8 cellular contexts compared by ENCODE assay signal in the genomic region with DNA sequence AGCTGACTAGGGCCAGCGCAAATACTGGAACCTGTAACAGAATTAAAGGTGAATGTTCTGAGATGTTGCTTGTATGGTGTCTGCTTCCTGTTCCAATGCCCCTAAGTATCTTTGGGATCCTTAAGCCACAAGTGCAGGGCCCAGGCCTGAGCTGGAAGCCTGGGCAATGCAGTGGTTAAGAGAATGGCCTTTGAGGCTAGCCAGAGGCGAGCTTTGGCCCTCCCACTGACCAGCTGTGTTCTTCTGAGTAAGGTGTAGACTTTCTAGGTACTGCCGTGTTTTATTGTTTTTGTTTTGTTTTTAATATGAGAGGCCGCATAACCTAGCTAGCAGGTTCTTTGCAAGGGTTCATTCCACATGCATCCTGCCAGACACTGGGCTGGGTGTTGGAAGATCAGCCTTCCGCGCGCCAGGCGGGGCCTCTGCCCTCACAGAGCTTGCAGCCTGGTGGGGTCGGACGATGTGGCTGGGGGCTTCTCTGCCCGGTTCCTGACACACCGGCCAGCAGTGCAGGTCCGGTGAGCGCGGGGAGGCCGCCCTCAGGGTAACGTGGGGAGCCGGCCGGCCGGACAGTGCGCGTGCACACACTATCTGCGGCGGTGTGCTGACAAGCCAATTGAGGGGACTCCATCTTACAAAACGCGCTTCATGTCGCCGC. TPM values are rescaled to one million over a fixed set of nuclear protein-coding genes. Genes with fewer than 3 reads are reported as not detected.
DNase-seq lines count a peak whose midpoint lies in the region; ATAC-seq and TF ChIP-seq lines count a peak whose summit lies in the region.

No MANE protein-coding gene starts in this region.

- peak overlapping the region; percentile 31 for H3K4me2 ChIP-seq in GM23248 (ENCODE audit: unreplicated experiment)

- no peak for ATAC-seq in right cardiac atrium
- no peak for ATAC-seq in GM19455 (IDR thresholded peaks at IDR 0.05; ENCODE audit: unreplicated experiment)

- peak overlapping the region; percentile 88 for H3K4me3 ChIP-seq in GM23248
- H3K4me3 ChIP-seq in WERI-Rb-1 (ENCODE audit: low read depth, low read length): peak overlapping the region; percentile 85
- H3K4me3 ChIP-seq in right cardiac atrium (ENCODE audit: low read length): peak overlapping the region; percentile 87
- peak overlapping the region; percentile 68 to 92 (median 80) for H3K4me3 ChIP-seq in skin epidermis

- DNase-seq in GM23248 (no peak), WERI-Rb-1 (peak; percentile 42), right cardiac atrium (no peak), iPS-NIHi11 (ENCODE audit: low spot score) (no peak), dedifferentiated amniotic fluid mesenchymal stem cell (ENCODE audit: extremely low spot score) (no peak), NCI-H510A (lab: John Stamatoyannopoulos, UW) (no peak)

- 36 to 52% methylated on average over 23 to 27 of the region's 28 CpGs for WGBS in GM23248 (ENCODE audit: low coverage in 1 of 2, low lambda C conversion rate in 2 of 2, missing lambda C conversion rate in 2 of 2), 2 experiments
- 26% methylated on average over 28 of the region's 28 CpGs for WGBS in right cardiac atrium

- H3K27ac ChIP-seq in GM23248 (peak overlapping the region; percentile 12; the same call in 1 of the 2 replicates), WERI-Rb-1 (peak overlapping the region; percentile 85), right cardiac atrium (ENCODE audit: low read length) (peak overlapping the region; percentile 80), skin epidermis (peak overlapping the region in 20 of 21 experiments; percentile 89 to 100 (median 96))

- H3K9ac ChIP-seq in GM23248: peak overlapping the region; percentile 84; the same call in 1 of the 2 replicates

- peaks cover 76% of the 10 kb centered on the region for H3K79me2 ChIP-seq in GM23248 (ENCODE audit: insufficient read depth)

- H2AFZ ChIP-seq in GM23248: peak overlapping the region; percentile 61

- 0 out of 2 replicates have a peak, but pooled peaks cover 11% of the 10 kb centered on the region for H3F3A ChIP-seq in GM23248 (ENCODE audit: insufficient read depth)

- TF ChIP-seq CTCF in WERI-Rb-1 (IDR thresholded peaks at IDR 0.05; ENCODE audit: low read depth, low read length): no peak

- H3K4me1 ChIP-seq in GM23248 (ENCODE audit: insufficient read depth) (peaks cover 18% of the 10 kb centered on the region), right cardiac atrium (ENCODE audit: control insufficient read depth, insufficient read depth, low read length) (peaks cover 10% of the 10 kb centered on the region)

- in situ Hi-C loops in GM23248 (cut with MboI): no loop called here

- H3K27me3 ChIP-seq in GM23248 (replicated peaks; ENCODE audit: insufficient read depth): no peaks in the 10 kb centered on the region
- no peaks in the 10 kb centered on the region for H3K27me3 ChIP-seq in WERI-Rb-1 (ENCODE audit: insufficient read depth, low read depth, severe bottlenecking)
- H3K27me3 ChIP-seq in right cardiac atrium (ENCODE audit: control insufficient read depth, insufficient read depth): no peaks in the 10 kb centered on the region

- no peaks in the 10 kb centered on the region for H3K9me3 ChIP-seq in GM23248 (ENCODE audit: low read depth)
- H3K9me3 ChIP-seq in WERI-Rb-1 (ENCODE audit: severe bottlenecking): no peaks in the 10 kb centered on the region
- H3K9me3 ChIP-seq in right cardiac atrium (ENCODE audit: control insufficient read depth, low read length): no peaks in the 10 kb centered on the region

- H3K36me3 ChIP-seq in GM23248 (ENCODE audit: low read depth) (peaks cover 17% of the 10 kb centered on the region), WERI-Rb-1 (peaks cover 80% of the 10 kb centered on the region)

- intact Hi-C loops in right cardiac atrium (cut with DNase I): no loop called here

- H3K9me2 ChIP-seq in GM23248 (ENCODE audit: insufficient read depth): no peaks in the 10 kb centered on the region

- H4K20me1 ChIP-seq in GM23248 (ENCODE audit: insufficient read depth): no peaks in the 10 kb centered on the region

RNA-seq across cellular contexts. Expression of a gene that starts 0.6 kb away (rescaled TPM):
- total RNA-seq in GM23248 (2014; rRNA removed; shearing (Covaris generic)): 29.3 and 30.8 TPM in 2 replicates
- polyA plus RNA-seq in GM23248 (2016; fragmentation: Nextera tagmentation; extraction: Ambion mirVana) (37.0 and 39.3 TPM in 2 replicates), right cardiac atrium (65.0 TPM)
- 10 to 100 TPM; 46.9 to 63.8 (median 54.2) TPM for total RNA-seq in right cardiac atrium

RNA-seq across cellular contexts. Expression of a gene that starts 4.4 kb away (rescaled TPM):
- 19.2 and 22.7 TPM in 2 replicates for total RNA-seq in GM23248 (2014; rRNA removed; shearing (Covaris generic))
- polyA plus RNA-seq in GM23248 (2016; fragmentation: Nextera tagmentation; extraction: Ambion mirVana) (50.1 and 56.9 TPM in 2 replicates), right cardiac atrium (30.2 TPM)
- total RNA-seq in right cardiac atrium: 10 to 100 TPM; 32.4 to 45.5 (median 40.0) TPM

RNA-seq across cellular contexts. Expression of a gene that starts 11.2 kb away (rescaled TPM):
- 8.2 and 8.9 TPM in 2 replicates for total RNA-seq in GM23248 (2014; rRNA removed; shearing (Covaris generic))
- polyA plus RNA-seq in GM23248 (2016; fragmentation: Nextera tagmentation; extraction: Ambion mirVana) (11.1 and 12.0 TPM in 2 replicates), right cardiac atrium (2.2 TPM)
- 1 to 10 TPM; 1.4 to 3.3 (median 2.5) TPM for total RNA-seq in right cardiac atrium

RNA-seq across cellular contexts. Expression of a gene that starts 13.6 kb away (rescaled TPM):
- 0.76 and 2.3 TPM in 2 replicates for total RNA-seq in GM23248 (2014; rRNA removed; shearing (Covaris generic))
- polyA plus RNA-seq in GM23248 (2016; fragmentation: Nextera tagmentation; extraction: Ambion mirVana) (2.6 and 3.0 TPM in 2 replicates), right cardiac atrium (2.5 TPM)
- total RNA-seq in right cardiac atrium: 1 to 10 TPM; 1.2 to 1.6 (median 1.4) TPM

RNA-seq across cellular contexts. Expression of a gene that starts 30.3 kb away (rescaled TPM):
- 68.1 and 83.1 TPM in 2 replicates for total RNA-seq in GM23248 (2014; rRNA removed; shearing (Covaris generic))
- polyA plus RNA-seq in GM23248 (2016; fragmentation: Nextera tagmentation; extraction: Ambion mirVana) (36.8 and 39.4 TPM in 2 replicates), right cardiac atrium (13.7 TPM)
- total RNA-seq in right cardiac atrium: 10 to 100 TPM; 11.3 to 18.8 (median 15.0) TPM

Comparison
In these comparisons a context has a peak if more than half of its experiments do, and no peak if none do; other contexts are left out.
1. H3K27ac ChIP-seq: peak in every context shown above with its lines; median percentile 96 in skin epidermis; 85 in WERI-Rb-1; 80 in right cardiac atrium; 12 in GM23248.